ENCODE assay signal across 8 cellular contexts in the genomic region with DNA sequence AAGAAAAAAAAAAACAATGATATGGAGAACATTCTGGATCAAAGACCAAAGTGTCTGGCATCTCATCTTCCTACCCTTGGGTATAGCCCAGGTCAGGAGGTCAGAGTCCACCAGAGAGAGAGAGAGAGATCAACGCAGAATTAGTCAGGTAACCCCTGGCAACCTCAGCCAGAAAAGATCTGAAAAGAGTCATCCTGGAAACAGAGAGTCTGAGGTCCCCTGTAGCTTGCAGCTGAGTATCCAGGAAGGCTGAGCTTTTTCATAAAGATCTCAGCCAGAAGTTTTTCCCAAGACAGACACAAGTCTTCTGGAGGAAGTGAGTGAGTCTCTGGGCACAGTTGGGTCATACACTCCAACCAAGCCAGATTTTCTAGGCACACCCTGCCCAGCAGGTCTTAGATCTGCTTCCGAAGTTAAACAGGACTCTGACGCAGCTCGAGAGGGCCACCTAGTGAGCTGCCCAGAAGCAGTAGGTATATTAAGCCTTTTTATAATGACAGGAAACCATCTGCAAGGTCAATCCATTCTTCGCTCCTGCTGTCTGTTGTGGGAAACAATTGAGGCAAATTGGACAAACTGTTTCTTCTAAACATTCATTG. TPM values are rescaled to one million over a fixed set of nuclear protein-coding genes. Genes with fewer than 3 reads are reported as not detected.
A peak's percentile ranks its signal among the peaks of the same experiment; 100 is the strongest.
DNase-seq lines count a peak whose midpoint lies in the region; ATAC-seq, FAIRE-seq and TF ChIP-seq lines count a peak whose summit lies in the region.

No MANE protein-coding gene starts in this region.

- no peak overlapping the region for H4K91ac ChIP-seq in H1 (replicated peaks; ENCODE audit: insufficient read length, low read length)

- POLR2A ChIA-PET in H1 (lab: Charles Lee; ENCODE audit: partially characterized antibody), result no interaction called here

- H3K4me3 ChIP-seq in H1 (ENCODE audit: extremely low read depth in 1 of 4, insufficient read depth in 2 of 4, low read depth in 3 of 4, low read length in 4 of 4), result no peak overlapping the region
- no peak overlapping the region for H3K4me3 ChIP-seq in lower lobe of right lung
- no peak overlapping the region for H3K4me3 ChIP-seq in tibial nerve

- H3K9ac ChIP-seq in H1 (replicated peaks in 1 of 4; ENCODE audit: extremely low read depth in 1 of 4, low read depth in 3 of 4, low read length in 3 of 4), result no peak overlapping the region

- no peak overlapping the region for H3K27ac Mint-ChIP-seq in T-helper 2 cell treated with Interferon-gamma antibody and Interleukin-4, amounts not matched to agents 5 μg/mL and 100 μg/mL, for 36 hours

- no peaks in the 10 kb centered on the region for H3K9me3 Mint-ChIP-seq in T-helper 2 cell treated with Interferon-gamma antibody and Interleukin-4, amounts not matched to agents 5 μg/mL and 100 μg/mL, for 36 hours

- H2AK5ac ChIP-seq in H1 (ENCODE audit: low read depth, low read length), result no peak overlapping the region

- DNase-seq in DMS53 treated with DMSO at 0.1 percent for 48 hours (lab: John Stamatoyannopoulos, UW; ENCODE audit: unreplicated experiment) (peak; percentile 62), NCI-H146 (lab: John Stamatoyannopoulos, UW) (peak; percentile 57), H1 (ENCODE audit: low read depth in 1 of 2, low spot score in 2 of 2) (peak; percentile 3 to 46), lower lobe of right lung (peak; percentile 73), tibial nerve (ENCODE audit: low spot score in 2 of 2) (peak; percentile 18 to 38)
- peak; percentile 5 for DNase-seq in T-helper 2 cell treated with Interferon-gamma antibody and Interleukin-4, amounts not matched to agents 5 μg/mL and 100 μg/mL, for 36 hours (ENCODE audit: low spot score)

- WGBS in H1 (ENCODE audit: extremely low coverage in 1 of 2, insufficient coverage in 1 of 2, insufficient read length in 1 of 2, insufficient replicate concordance in 2 of 2, low coverage in 1 of 2, low lambda C conversion rate in 2 of 2, missing lambda C conversion rate in 1 of 2), 2 experiments, result 36% methylated on average over 5 of the region's 5 CpGs; no CpG with 5 or more reads in 1 of the 2 experiments
- 15 to 17% methylated on average over 5 of the region's 5 CpGs for WGBS in tibial nerve, 2 donors

- no peak overlapping the region for H4K8ac ChIP-seq in H1 (ENCODE audit: extremely low read depth, insufficient read depth, low read length)

- no peak overlapping the region for H2BK12ac ChIP-seq in H1 (ENCODE audit: low read depth, low read length)

- H3K4me1 ChIP-seq in H1 (replicated peaks in 1 of 4; ENCODE audit: control insufficient read depth in 3 of 4, insufficient read depth in 4 of 4, low read length in 3 of 4), result 0 out of 7 replicates have a peak, but pooled peaks cover 0 to 3% (median 0%) of the 10 kb centered on the region in 4 experiments
- no peaks in the 10 kb centered on the region for H3K4me1 ChIP-seq in lower lobe of right lung
- no peaks in the 10 kb centered on the region for H3K4me1 ChIP-seq in tibial nerve

- H2AFZ ChIP-seq in H1 (ENCODE audit: low read length), result no peak overlapping the region

- H3K4me1 Mint-ChIP-seq in T-helper 2 cell treated with Interferon-gamma antibody and Interleukin-4, amounts not matched to agents 5 μg/mL and 100 μg/mL, for 36 hours (ENCODE audit: low read depth), result peaks cover 2% of the 10 kb centered on the region

- H3K27ac ChIP-seq in H1 (ENCODE audit: low read depth, low read length) (no peak overlapping the region), lower lobe of right lung (no peak overlapping the region), tibial nerve (no peak overlapping the region)

- H3K18ac ChIP-seq in H1 (ENCODE audit: extremely low read depth, low read length), result no peak overlapping the region

- H3K23me2 ChIP-seq in H1 (ENCODE audit: low read depth, low read length), result no peaks in the 10 kb centered on the region

- no peaks in the 10 kb centered on the region for H4K20me1 ChIP-seq in H1 (replicated peaks in 1 of 2; ENCODE audit: control insufficient read depth in 1 of 2, insufficient read depth in 2 of 2, low read length in 2 of 2)

- no peak overlapping the region for H3K23ac ChIP-seq in H1 (ENCODE audit: insufficient read length)

- H3K56ac ChIP-seq in H1 (replicated peaks; ENCODE audit: insufficient read length, low read depth, low read length), result no peak overlapping the region

- FAIRE-seq in H1 (lab: Jason Lieb, UNC), result peak; percentile 98

- no peak overlapping the region for H3K4me3 Mint-ChIP-seq in T-helper 2 cell treated with Interferon-gamma antibody and Interleukin-4, amounts not matched to agents 5 μg/mL and 100 μg/mL, for 36 hours

- no peak overlapping the region for H3K14ac ChIP-seq in H1 (ENCODE audit: insufficient read length)

- no peak overlapping the region for H2BK5ac ChIP-seq in H1 (ENCODE audit: low read depth, low read length)

- intact Hi-C loops in lower lobe of right lung (cut with DNase I), result loop anchor here (10.0 kb wide), 1 partner anchor 70 kb away; the partner anchor contains the start of gene PIR

- H3K4me2 ChIP-seq in H1 (ENCODE audit: insufficient read depth in 1 of 2, low read depth in 2 of 2, low read length in 2 of 2), result no peak overlapping the region

- no peaks in the 10 kb centered on the region for H3K36me3 Mint-ChIP-seq in T-helper 2 cell treated with Interferon-gamma antibody and Interleukin-4, amounts not matched to agents 5 μg/mL and 100 μg/mL, for 36 hours (ENCODE audit: low read depth)

- TF ChIP-seq EP300 in H1 (IDR thresholded peaks at IDR 0.05; ENCODE audit: borderline replicate concordance in 1 of 2, low read depth in 2 of 2, low read length in 2 of 2) (no peak), tibial nerve (IDR thresholded peaks at IDR 0.05) (no peak)

- TF ChIP-seq RAD21 in H1 (IDR thresholded peaks at IDR 0.05 in 1 of 2, conservative IDR thresholded peaks at IDR 0.05 in 1 of 2; ENCODE audit: low read depth in 2 of 2, low read length in 2 of 2), result peak; percentile 76 to 80

- H2BK120ac ChIP-seq in H1 (replicated peaks; ENCODE audit: low read depth, low read length), result no peak overlapping the region

- no peak overlapping the region for H2BK15ac ChIP-seq in H1 (ENCODE audit: low read length)

- H3K27me3 ChIP-seq in H1 (replicated peaks in 1 of 4; ENCODE audit: control insufficient read depth in 3 of 4, extremely low read depth in 1 of 4, insufficient read depth in 3 of 4, low read length in 3 of 4) (no peaks in the 10 kb centered on the region), lower lobe of right lung (ENCODE audit: low read depth) (no peaks in the 10 kb centered on the region), tibial nerve (peaks cover 0 to 7% of the 10 kb centered on the region in 2 donors)

- H3K36me3 ChIP-seq in H1 (ENCODE audit: control insufficient read depth in 2 of 4, insufficient read depth in 4 of 4, low read length in 3 of 4) (no peaks in the 10 kb centered on the region), lower lobe of right lung (no peaks in the 10 kb centered on the region), tibial nerve (no peaks in the 10 kb centered on the region)

- peaks cover 4% of the 10 kb centered on the region for H3K27me3 Mint-ChIP-seq in T-helper 2 cell treated with Interferon-gamma antibody and Interleukin-4, amounts not matched to agents 5 μg/mL and 100 μg/mL, for 36 hours (ENCODE audit: low read depth)

- CTCF ChIA-PET in H1 (lab: Charles Lee; ENCODE audit: partially characterized antibody), result interaction anchor here (0.6 to 2.4 kb wide), 13 partner anchors 12 to 290 kb away, joined by 3 to 10 read pairs (median 4); partner anchors contain the start of gene BMX

- no peak overlapping the region for H4K5ac ChIP-seq in H1 (ENCODE audit: insufficient read length, low read depth, low read length)

- TF ChIP-seq POLR2A in H1 (IDR thresholded peaks at IDR 0.05; ENCODE audit: control extremely low read depth in 1 of 2, low read depth in 2 of 2, low read length in 2 of 2) (no peak), tibial nerve (IDR thresholded peaks at IDR 0.05) (no peak)

- no peaks in the 10 kb centered on the region for H3K79me2 ChIP-seq in H1 (ENCODE audit: control insufficient read depth in 1 of 2, insufficient read depth in 2 of 2, low read length in 2 of 2)

- no peak overlapping the region for H2BK20ac ChIP-seq in H1 (ENCODE audit: low read length)

- peak; percentile 70 for ATAC-seq in GM21786 (IDR thresholded peaks at IDR 0.05; ENCODE audit: unreplicated experiment)
- ATAC-seq in lower lobe of right lung, result peak; percentile 91
- ATAC-seq in HG03196 (IDR thresholded peaks at IDR 0.05; ENCODE audit: unreplicated experiment), result no peak

- no peak overlapping the region for H3K4ac ChIP-seq in H1 (replicated peaks; ENCODE audit: insufficient read length, low read depth, low read length)

- peak; percentile 17 to 64 (median 60) for TF ChIP-seq CTCF in H1 (IDR thresholded peaks at IDR 0.05; ENCODE audit: control extremely low read depth in 1 of 3, insufficient read depth in 1 of 3, low read depth in 1 of 3, low read length in 3 of 3)
- TF ChIP-seq CTCF in lower lobe of right lung (IDR thresholded peaks at IDR 0.05), result peak; percentile 56
- TF ChIP-seq CTCF in tibial nerve (IDR thresholded peaks at IDR 0.05), result peak in 4 of 5 experiments; percentile 21 to 52 (median 30)

- H3K79me1 ChIP-seq in H1 (ENCODE audit: low read depth, low read length), result no peaks in the 10 kb centered on the region

- H3K9me3 ChIP-seq in H1 (ENCODE audit: insufficient read depth in 2 of 2, low read depth in 1 of 2, low read length in 1 of 2), result no peaks in the 10 kb centered on the region
- H3K9me3 ChIP-seq in lower lobe of right lung, result no peaks in the 10 kb centered on the region
- no peaks in the 10 kb centered on the region for H3K9me3 ChIP-seq in tibial nerve

TF ChIP-seq in H1, 55 proteins besides CTCF, POLR2A, EP300 and RAD21 (continues in another document):
- no peak for TF ChIP-seq POLR2AphosphoS5 (IDR thresholded peaks at IDR 0.05; ENCODE audit: low read depth, low read length)
- no peak for TF ChIP-seq TAF7 (optimal IDR thresholded peaks at IDR 0.05; ENCODE audit: borderline replicate concordance, low read depth, low read length)
- TF ChIP-seq BACH1 (IDR thresholded peaks at IDR 0.05; ENCODE audit: low read length), result no peak
- TF ChIP-seq JUN (IDR thresholded peaks at IDR 0.05; ENCODE audit: low read depth, low read length), result no peak
- TF ChIP-seq YY1 (IDR thresholded peaks at IDR 0.05; ENCODE audit: low read depth, low read length), result no peak
- TF ChIP-seq SIN3A (conservative IDR thresholded peaks at IDR 0.05 in 1 of 2, IDR thresholded peaks at IDR 0.05 in 1 of 2; ENCODE audit: low read depth in 1 of 2, low read length in 2 of 2), result no peak

RNA-seq across cellular contexts. Expression of gene ACE2, which starts 35.7 kb away (rescaled TPM):
- 0.29 TPM in 1 of 2 replicates, not detected in the other for total RNA-seq in H1 (2021; fragmentation: NEBNext Ultra II Directional; extraction: Animal tissue kit (Norgen Biotek cat#: 25700))
- polyA plus RNA-seq in H1 (2011; rRNA removed), result 0.02 and 0.06 TPM in 2 replicates
- 0.06 TPM for polyA plus RNA-seq in H1 (2011; cell fraction: cytosol; rRNA removed)
- 0.07 TPM for polyA plus RNA-seq in H1 (2011; cell fraction: nucleus; rRNA removed)
- 0.08 to 0.20 TPM (median 0.19 TPM) in 3 of 4 replicates, not detected in the other for polyA plus RNA-seq in H1 (2012, experiment 1 of 2)
- polyA plus RNA-seq in H1 (2012, experiment 2 of 2), result not detected
- polyA plus RNA-seq in H1 (2013, experiment 1 of 2), result 0.06 TPM
- polyA plus RNA-seq in H1 (2013, experiment 2 of 2), result 0.06 TPM
- 0.05 TPM in 1 of 2 replicates, not detected in the other for polyA minus RNA-seq in H1 (2011; rRNA and poly(A)+ RNA removed)
- polyA minus RNA-seq in H1 (2011; cell fraction: cytosol; rRNA and poly(A)+ RNA removed), result not detected
- polyA minus RNA-seq in H1 (2011; cell fraction: nucleus; rRNA and poly(A)+ RNA removed), result 0.40 TPM
- total RNA-seq in lower lobe of right lung (2.6 TPM), tibial nerve (1 to 10 TPM in 2 of 4 donors, under 1 TPM in 2; 0.30 to 1.1 (median 0.92) TPM)

Comparison
In these comparisons a context has a peak if more than half of its experiments do, and no peak if none do; other contexts are left out.
1. DNase-seq: peak in every context shown above with its lines; median percentile 73 in lower lobe of right lung; 62 in DMS53 treated with DMSO at 0.1 percent for 48 hours; 57 in NCI-H146; 28 in tibial nerve; 24 in H1; 5 in T-helper 2 cell treated with Interferon-gamma antibody and Interleukin-4, amounts not matched to agents 5 μg/mL and 100 μg/mL, for 36 hours.